ENCODE assay signal across 8 cellular contexts in genomic region chr1:145128673-145129469, GRCh38. TPM values are rescaled to one million over a fixed set of nuclear protein-coding genes. Genes with fewer than 3 reads are reported as not detected.
DNase-seq lines count a peak whose midpoint lies in the region; ATAC-seq and TF ChIP-seq lines count a peak whose summit lies in the region.
"Not testable (repeated sequence)": the region's sequence is repeated elsewhere in the genome, so short reads cannot be mapped to it uniquely, and the experiment has no call there.
"Had no signal": no experiment of that assay in that cellular context is flagged by ENCODE, and none has a peak within 500 bp of the region (broad histone marks: within the 10 kb centered on the region; RNA-seq: fewer than 3 reads in every experiment).

No MANE protein-coding gene starts in this region.

- peak; percentile 92 for ATAC-seq in IMR-90 (ENCODE audit: low read depth)
- ATAC-seq in activated naive CD8-positive, alpha-beta T cell treated with anti-CD3 and anti-CD28 coated beads, Interleukin-2, amount 50 U/mL, for 24 hours, result not testable (repeated sequence)
- peak; percentile 73 for ATAC-seq in esophagus mucosa
- peak in 2 of 4 donors; percentile 59 to 74 for ATAC-seq in heart left ventricle
- peak; percentile 64 to 75 for ATAC-seq in lower lobe of right lung
- ATAC-seq in sciatic nerve, result peak; percentile 75

- not testable (repeated sequence) for H2BK15ac ChIP-seq in IMR-90 (ENCODE audit: low read depth, low read length)

- H2AK5ac ChIP-seq in IMR-90 (ENCODE audit: low read depth, low read length), result not testable (repeated sequence)

- H4K5ac ChIP-seq in IMR-90 (ENCODE audit: low read depth, low read length), result not testable (repeated sequence)

- TF ChIP-seq RAD21 in IMR-90 (IDR thresholded peaks at IDR 0.05; ENCODE audit: low read length), result not testable (repeated sequence)

- H3K4me3 Mint-ChIP-seq in activated naive CD8-positive, alpha-beta T cell treated with anti-CD3 and anti-CD28 coated beads, Interleukin-2, amount 50 U/mL, for 24 hours, result not testable (repeated sequence)

- not testable (repeated sequence) for BruUV-seq in IMR-90 (replicated peaks; lab: Mats Ljungman, UMichigan)

- in situ Hi-C loops in IMR-90 (cut with MboI; ENCODE audit: low sequenced_read_pairs), result not testable (repeated sequence)

- H2BK20ac ChIP-seq in IMR-90 (ENCODE audit: low read depth, low read length), result not testable (repeated sequence)

- H3K4me2 ChIP-seq in IMR-90 (ENCODE audit: low read depth, low read length), result not testable (repeated sequence)

- H3K27me3 Mint-ChIP-seq in activated naive CD8-positive, alpha-beta T cell treated with anti-CD3 and anti-CD28 coated beads, Interleukin-2, amount 50 U/mL, for 24 hours, result not testable (repeated sequence)

- not testable (repeated sequence) for H3K4me1 ChIP-seq in IMR-90 (ENCODE audit: control insufficient read depth, insufficient read depth, low read length); heart left ventricle; lower lobe of right lung

- H3K9me1 ChIP-seq in IMR-90 (ENCODE audit: insufficient read depth, low read length), result not testable (repeated sequence)

- H4K20me1 ChIP-seq in IMR-90 (ENCODE audit: insufficient read depth, low read length), result not testable (repeated sequence)

- H3K18ac ChIP-seq in IMR-90 (ENCODE audit: low read depth, low read length), result not testable (repeated sequence)

- H3K79me1 ChIP-seq in IMR-90 (ENCODE audit: low read depth in 1 of 2, low read length in 2 of 2), result not testable (repeated sequence)

- not testable (repeated sequence) for H3K27ac ChIP-seq in IMR-90 (ENCODE audit: insufficient read depth, low read length); heart left ventricle; lower lobe of right lung

- H3K23ac ChIP-seq in IMR-90 (ENCODE audit: low read depth, low read length), result not testable (repeated sequence)

- H4K8ac ChIP-seq in IMR-90 (ENCODE audit: low read depth in 2 of 2, low read length in 2 of 2), result not testable (repeated sequence)

- not testable (repeated sequence) for H3K4ac ChIP-seq in IMR-90 (ENCODE audit: low read depth, low read length)

- H3K4me3 ChIP-seq in IMR-90 (ENCODE audit: insufficient read depth, low read depth, low read length); heart left ventricle; lower lobe of right lung: not testable (repeated sequence)

- not testable (repeated sequence) for H2AFZ ChIP-seq in IMR-90 (replicated peaks; ENCODE audit: low read length, poor library complexity)

- H3K27ac Mint-ChIP-seq in activated naive CD8-positive, alpha-beta T cell treated with anti-CD3 and anti-CD28 coated beads, Interleukin-2, amount 50 U/mL, for 24 hours, result not testable (repeated sequence)

- H2BK5ac ChIP-seq in IMR-90 (ENCODE audit: low read depth, low read length, poor library complexity, severe bottlenecking), result not testable (repeated sequence)

- H3K9ac ChIP-seq in IMR-90 (ENCODE audit: low read depth, low read length), result not testable (repeated sequence)

- H3K36me3 Mint-ChIP-seq in activated naive CD8-positive, alpha-beta T cell treated with anti-CD3 and anti-CD28 coated beads, Interleukin-2, amount 50 U/mL, for 24 hours (ENCODE audit: low read depth), result not testable (repeated sequence)

- DNase-seq in ELF-1 (ENCODE audit: low read depth, low spot score) (peak; percentile 13), IMR-90 (peak; percentile 17), heart left ventricle (peak in 3 of 5 donors; percentile 6 to 17 (median 14)), lower lobe of right lung (peak; percentile 31)
- DNase-seq in activated naive CD8-positive, alpha-beta T cell treated with anti-CD3 and anti-CD28 coated beads, Interleukin-2, amount 50 U/mL, for 24 hours, result peak; percentile 1
- DNase-seq in sciatic nerve (ENCODE audit: low spot score), result not testable (repeated sequence)

- WGBS in IMR-90 (ENCODE audit: extremely low coverage in 2 of 2, insufficient read length in 1 of 2), 2 experiments, result no CpG with 5 or more reads among the region's 14 CpGs
- WGBS in heart left ventricle, 4 donors, result 51 to 62% (median 58%) methylated on average over 12 to 13 of the region's 14 CpGs

- TF ChIP-seq POLR2A in IMR-90 (IDR thresholded peaks at IDR 0.05; ENCODE audit: low read depth, low read length); heart left ventricle (IDR thresholded peaks at IDR 0.05): not testable (repeated sequence)

- not testable (repeated sequence) for H3K36me3 ChIP-seq in IMR-90 (ENCODE audit: control insufficient read depth, insufficient read depth, low read length); heart left ventricle; lower lobe of right lung

- CTCF ChIA-PET in IMR-90 (lab: Yijun Ruan, JAX), result not testable (repeated sequence)

- POLR2A ChIA-PET in IMR-90 (lab: Charles Lee; ENCODE audit: unreplicated experiment), result not testable (repeated sequence)

- H3K9me3 ChIP-seq in IMR-90 (ENCODE audit: control insufficient read depth, insufficient read depth, low read length); heart left ventricle; lower lobe of right lung: not testable (repeated sequence)

- H3K4me1 Mint-ChIP-seq in activated naive CD8-positive, alpha-beta T cell treated with anti-CD3 and anti-CD28 coated beads, Interleukin-2, amount 50 U/mL, for 24 hours, result not testable (repeated sequence)

- H2BK120ac ChIP-seq in IMR-90 (ENCODE audit: low read depth, low read length), result not testable (repeated sequence)

- not testable (repeated sequence) for H3K14ac ChIP-seq in IMR-90 (replicated peaks; ENCODE audit: low read depth, low read length)

- dilution Hi-C loops in IMR-90 (cut with HindIII; ENCODE audit: low sequenced_read_pairs, unreplicated experiment), result not testable (repeated sequence)

- H4K91ac ChIP-seq in IMR-90 (ENCODE audit: insufficient read depth, low read depth, low read length), result not testable (repeated sequence)

- TF ChIP-seq CTCF in IMR-90 (conservative IDR thresholded peaks at IDR 0.05; ENCODE audit: low read depth, low read length); heart left ventricle (IDR thresholded peaks at IDR 0.05); lower lobe of right lung (IDR thresholded peaks at IDR 0.05): not testable (repeated sequence)

- intact Hi-C loops in IMR-90 (cut with micrococcal nuclease); heart left ventricle (cut with DNase I); lower lobe of right lung (cut with DNase I); sciatic nerve (cut with DNase I): not testable (repeated sequence)

- H3K27me3 ChIP-seq in IMR-90 (ENCODE audit: control insufficient read depth, insufficient read depth, low read length); heart left ventricle; lower lobe of right lung (ENCODE audit: low read depth): not testable (repeated sequence)

- not testable (repeated sequence) for H2AK9ac ChIP-seq in IMR-90 (replicated peaks; ENCODE audit: low read depth, low read length, poor library complexity)

- H3K56ac ChIP-seq in IMR-90 (ENCODE audit: extremely low read depth, insufficient read depth, low read length), result not testable (repeated sequence)

- not testable (repeated sequence) for H3K9me3 Mint-ChIP-seq in activated naive CD8-positive, alpha-beta T cell treated with anti-CD3 and anti-CD28 coated beads, Interleukin-2, amount 50 U/mL, for 24 hours

TF ChIP-seq in IMR-90, 13 proteins besides CTCF, POLR2A, EP300 and RAD21:
- peak; percentile 40 for TF ChIP-seq CEBPB (IDR thresholded peaks at IDR 0.05; ENCODE audit: low read depth, low read length)

RNA-seq across cellular contexts. Expression of gene FAM72D, which starts 33.1 kb away (rescaled TPM):
- 0.72 and 0.83 TPM in 2 replicates for total RNA-seq in IMR-90 (2012; rRNA removed)
- polyA plus RNA-seq in IMR-90 (2012; rRNA removed), result 1.2 and 1.4 TPM in 2 replicates
- polyA plus RNA-seq in IMR-90 (2012; cell fraction: cytosol; rRNA removed), result 0.20 and 0.37 TPM in 2 replicates
- polyA plus RNA-seq in IMR-90 (2012; cell fraction: nucleus; rRNA removed; ENCODE audit: low replicate concordance), result 0.18 and 1.3 TPM in 2 replicates
- 2.8 TPM for total RNA-seq in esophagus mucosa
- under 1 TPM in 3 of 9 donors, not detected in 6; 0.14 to 0.35 (median 0.20) TPM for total RNA-seq in heart left ventricle
- polyA plus RNA-seq in heart left ventricle, result under 1 TPM; 0.06 to 0.08 TPM
- 0.77 TPM for total RNA-seq in lower lobe of right lung
- 0.40 TPM for total RNA-seq in sciatic nerve
- total RNA-seq: mesenteric fat pad had no signal

RNA-seq across cellular contexts. Expression of gene SRGAP2B, which starts 33.7 kb away (rescaled TPM):
- 50.7 and 69.2 TPM in 2 replicates for total RNA-seq in IMR-90 (2012; rRNA removed)
- polyA plus RNA-seq in IMR-90 (2012; rRNA removed), result 14.3 and 15.9 TPM in 2 replicates
- polyA plus RNA-seq in IMR-90 (2012; cell fraction: cytosol; rRNA removed), result 4.6 and 17.7 TPM in 2 replicates
- 6.1 and 23.9 TPM in 2 replicates for polyA plus RNA-seq in IMR-90 (2012; cell fraction: nucleus; rRNA removed; ENCODE audit: low replicate concordance)
- total RNA-seq in esophagus mucosa, result 25.9 TPM
- 10 to 100 TPM in 5 of 9 donors, 1 to 10 TPM in 4; 7.4 to 26.8 (median 10.4) TPM for total RNA-seq in heart left ventricle
- polyA plus RNA-seq in heart left ventricle, result 1 to 10 TPM; 3.0 to 6.2 TPM
- 37.4 TPM for total RNA-seq in lower lobe of right lung
- 89.4 TPM for total RNA-seq in sciatic nerve
